In genomic region chr4:55175779-55176231, GRCh38 we compare ENCODE assay signal across 11 cellular contexts. TPM values are rescaled to one million over a fixed set of nuclear protein-coding genes. Genes with fewer than 3 reads are reported as not detected.
DNase-seq lines count a peak whose midpoint lies in the region; ATAC-seq and TF ChIP-seq lines count a peak whose summit lies in the region.
"Had no signal": no experiment of that assay in that cellular context is flagged by ENCODE, and none has a peak within 500 bp of the region (broad histone marks: within the 10 kb centered on the region; RNA-seq: fewer than 3 reads in every experiment).

No MANE protein-coding gene starts in this region.

- no peak overlapping the region for H3K27ac ChIP-seq in H9 (ENCODE audit: insufficient read length, low read depth, low read length)
- H3K27ac ChIP-seq: tibial nerve had no signal

- H4K91ac ChIP-seq in H9 (ENCODE audit: insufficient read length, low read depth, low read length) = no peak overlapping the region

- H3K9me3 Mint-ChIP-seq in H9 = peaks cover 0 to 3% of the 10 kb centered on the region in 2 experiments; a peak in 3 of 5 replicates

- H3K14ac ChIP-seq in H9 (ENCODE audit: insufficient read depth, low read length) = no peak overlapping the region

- no peaks in the 10 kb centered on the region for H3K79me1 ChIP-seq in H9 (ENCODE audit: insufficient read depth, low read depth, low read length, poor library complexity, severe bottlenecking)

- peak overlapping the region; percentile 13 for H3K4me2 ChIP-seq in H9 (ENCODE audit: insufficient read depth, insufficient read length, low read length)
- peak overlapping the region; percentile 32 for H3K4me2 ChIP-seq in skeletal muscle satellite cell (ENCODE audit: low read length)

- H3T11ph ChIP-seq in H9 (ENCODE audit: low read length) = no peak overlapping the region

- H2BK5ac ChIP-seq in H9 (ENCODE audit: insufficient read length, low read length) = no peak overlapping the region

- H3K9ac ChIP-seq in H9 (ENCODE audit: extremely low read depth, insufficient read length, low read length) = no peak overlapping the region
- H3K9ac ChIP-seq in skeletal muscle satellite cell (ENCODE audit: low read depth, low read length) = no peak overlapping the region

- H3K56ac ChIP-seq in H9 (ENCODE audit: insufficient read length, low read depth, low read length) = no peak overlapping the region

- H3K36me3 Mint-ChIP-seq in H9 (ENCODE audit: insufficient read depth in 1 of 3, low read depth in 3 of 3) = peaks cover 0 to 9% (median 7%) of the 10 kb centered on the region in 3 experiments; a peak in 4 of 7 replicates
- H3K36me3 Mint-ChIP-seq: activated naive CD8-positive, alpha-beta T cell had no signal

- no peak overlapping the region for H2BK120ac ChIP-seq in H9 (ENCODE audit: low read depth, low read length, poor library complexity, severe bottlenecking)

- H3K4me3 ChIP-seq in fibroblast of pulmonary artery (replicated peaks; ENCODE audit: low read depth, low read length) (peak overlapping the region; percentile 36), skeletal muscle satellite cell (ENCODE audit: low read length) (peak overlapping the region; percentile 2)
- H3K4me3 ChIP-seq: tibial nerve had no signal

- H2AFZ ChIP-seq in H9 (ENCODE audit: low read length) = no peak overlapping the region

- no peaks in the 10 kb centered on the region for H3K23me2 ChIP-seq in H9 (ENCODE audit: insufficient read length, low read depth, low read length, poor library complexity, severe bottlenecking)

- no peaks in the 10 kb centered on the region for H3K79me2 ChIP-seq in H9 (ENCODE audit: insufficient read depth, low read length)

- H3K4me3 Mint-ChIP-seq in H9 = no peak overlapping the region
- H3K4me3 Mint-ChIP-seq: activated naive CD8-positive, alpha-beta T cell had no signal

- H4K20me1 ChIP-seq in H9 (ENCODE audit: control insufficient read depth, insufficient read depth, insufficient read length) = no peaks in the 10 kb centered on the region

- no peak overlapping the region for H3K18ac ChIP-seq in H9 (ENCODE audit: insufficient read length, low read depth, low read length)

- no CpG with 5 or more reads among the region's 5 CpGs for WGBS in H9 (ENCODE audit: extremely low coverage, insufficient read length, low lambda C conversion rate)

- H3K23ac ChIP-seq in H9 (ENCODE audit: insufficient read length, low read depth, low read length) = no peak overlapping the region

- no peak overlapping the region for H2BK20ac ChIP-seq in H9 (ENCODE audit: low read depth, low read length, poor library complexity, severe bottlenecking)

- H3K9me3 ChIP-seq in H9 (ENCODE audit: control insufficient read depth, low read depth, low read length) (no peaks in the 10 kb centered on the region), skeletal muscle satellite cell (replicated peaks; ENCODE audit: low read length) (no peaks in the 10 kb centered on the region)
- H3K9me3 ChIP-seq: tibial nerve had no signal

- peak overlapping the region in 2 of 3 experiments; percentile 3 to 65; a peak in 3 of 7 replicates for H3K27ac Mint-ChIP-seq in H9
- H3K27ac Mint-ChIP-seq: activated naive CD8-positive, alpha-beta T cell had no signal

- no peaks in the 10 kb centered on the region for H3K27me3 ChIP-seq in H9 (ENCODE audit: insufficient read depth, low read length)
- H3K27me3 ChIP-seq in skeletal muscle satellite cell (ENCODE audit: control insufficient read depth, insufficient read depth, low read length) = no peaks in the 10 kb centered on the region
- H3K27me3 ChIP-seq: tibial nerve had no signal

- DNase-seq in H9 (no peak), fibroblast of pulmonary artery (ENCODE audit: low read depth) (peak; percentile 73), GM13976 (ENCODE audit: low spot score) (no peak), NCI-H345 (lab: John Stamatoyannopoulos, UW) (no peak)
- DNase-seq: DMS79, NCI-H524 had no signal

- H4K5ac ChIP-seq in H9 (ENCODE audit: insufficient read length, low read depth, low read length) = no peak overlapping the region

- H2AK5ac ChIP-seq in H9 (ENCODE audit: insufficient read length, low read length) = no peak overlapping the region

- peak; percentile 84 for ATAC-seq in SK-N-SH treated with all-trans-retinoic acid at 6 μM for 48 hours
- no peak for ATAC-seq in HG02981 (IDR thresholded peaks at IDR 0.05; ENCODE audit: unreplicated experiment)

- in situ Hi-C loops in GM13976 (cut with MboI; ENCODE audit: low sequenced_read_pairs, unreplicated experiment) = no loop called here

- H3K4me1 Mint-ChIP-seq in H9 = peaks cover 24 to 36% of the 10 kb centered on the region in 2 experiments

- H3K36me3 ChIP-seq in skeletal muscle satellite cell (ENCODE audit: insufficient read depth, low read length) = no peaks in the 10 kb centered on the region
- H3K36me3 ChIP-seq: tibial nerve had no signal

- no peaks in the 10 kb centered on the region for H3K27me3 Mint-ChIP-seq in H9 (ENCODE audit: low read depth)
- H3K27me3 Mint-ChIP-seq: activated naive CD8-positive, alpha-beta T cell had no signal

- no peak overlapping the region for H3K4ac ChIP-seq in H9 (ENCODE audit: low read depth, low read length)

- no peak overlapping the region for H2BK15ac ChIP-seq in H9 (ENCODE audit: low read depth, low read length)

- H3K4me1 ChIP-seq in H9 (ENCODE audit: insufficient read depth, low read length) (peaks cover 7% of the 10 kb centered on the region; the same call in 1 of the 2 replicates), skeletal muscle satellite cell (ENCODE audit: control insufficient read depth, insufficient read depth, low read length) (peaks cover 43% of the 10 kb centered on the region)
- H3K4me1 ChIP-seq: tibial nerve had no signal

- no peak for TF ChIP-seq CTCF in H9 (conservative IDR thresholded peaks at IDR 0.05)
- no peak for TF ChIP-seq CTCF in fibroblast of pulmonary artery (IDR thresholded peaks at IDR 0.05; ENCODE audit: low read length, missing control alignments)
- no peak for TF ChIP-seq CTCF in GM13976 (IDR thresholded peaks at IDR 0.05; ENCODE audit: borderline replicate concordance, control extremely low read depth, extremely low read depth, insufficient read depth, missing control alignments)

- H2BK12ac ChIP-seq in H9 (ENCODE audit: insufficient read length, low read depth, low read length) = no peak overlapping the region

- no peak overlapping the region for H4K8ac ChIP-seq in H9 (replicated peaks; ENCODE audit: insufficient read length, low read depth, low read length)

TF ChIP-seq in SK-N-SH treated with all-trans-retinoic acid at 6 μM for 48 hours, 23 proteins besides CTCF, POLR2A, EP300 and RAD21:
- no peak for TF ChIP-seq ZC3H10 (CRISPR knock-in tag; IDR thresholded peaks at IDR 0.05)
- TF ChIP-seq, protein P1, sequence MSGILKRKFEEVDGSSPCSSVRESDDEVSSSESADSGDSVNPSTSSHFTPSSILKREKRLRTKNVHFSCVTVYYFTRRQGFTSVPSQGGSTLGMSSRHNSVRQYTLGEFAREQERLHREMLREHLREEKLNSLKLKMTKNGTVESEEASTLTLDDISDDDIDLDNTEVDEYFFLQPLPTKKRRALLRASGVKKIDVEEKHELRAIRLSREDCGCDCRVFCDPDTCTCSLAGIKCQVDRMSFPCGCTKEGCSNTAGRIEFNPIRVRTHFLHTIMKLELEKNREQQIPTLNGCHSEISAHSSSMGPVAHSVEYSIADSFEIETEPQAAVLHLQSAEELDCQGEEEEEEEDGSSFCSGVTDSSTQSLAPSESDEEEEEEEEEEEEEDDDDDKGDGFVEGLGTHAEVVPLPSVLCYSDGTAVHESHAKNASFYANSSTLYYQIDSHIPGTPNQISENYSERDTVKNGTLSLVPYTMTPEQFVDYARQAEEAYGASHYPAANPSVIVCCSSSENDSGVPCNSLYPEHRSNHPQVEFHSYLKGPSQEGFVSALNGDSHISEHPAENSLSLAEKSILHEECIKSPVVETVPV (CRISPR knock-in tag; IDR thresholded peaks at IDR 0.05) = no peak
- no peak for TF ChIP-seq ZNF70 (CRISPR knock-in tag; IDR thresholded peaks at IDR 0.05)
- TF ChIP-seq OSR1 (CRISPR knock-in tag; IDR thresholded peaks at IDR 0.05) = no peak
- TF ChIP-seq TCF4 (CRISPR knock-in tag; IDR thresholded peaks at IDR 0.05; ENCODE audit: borderline replicate concordance) = no peak
- no peak for TF ChIP-seq SNAI2 (CRISPR knock-in tag; IDR thresholded peaks at IDR 0.05)
- TF ChIP-seq, protein P2, sequence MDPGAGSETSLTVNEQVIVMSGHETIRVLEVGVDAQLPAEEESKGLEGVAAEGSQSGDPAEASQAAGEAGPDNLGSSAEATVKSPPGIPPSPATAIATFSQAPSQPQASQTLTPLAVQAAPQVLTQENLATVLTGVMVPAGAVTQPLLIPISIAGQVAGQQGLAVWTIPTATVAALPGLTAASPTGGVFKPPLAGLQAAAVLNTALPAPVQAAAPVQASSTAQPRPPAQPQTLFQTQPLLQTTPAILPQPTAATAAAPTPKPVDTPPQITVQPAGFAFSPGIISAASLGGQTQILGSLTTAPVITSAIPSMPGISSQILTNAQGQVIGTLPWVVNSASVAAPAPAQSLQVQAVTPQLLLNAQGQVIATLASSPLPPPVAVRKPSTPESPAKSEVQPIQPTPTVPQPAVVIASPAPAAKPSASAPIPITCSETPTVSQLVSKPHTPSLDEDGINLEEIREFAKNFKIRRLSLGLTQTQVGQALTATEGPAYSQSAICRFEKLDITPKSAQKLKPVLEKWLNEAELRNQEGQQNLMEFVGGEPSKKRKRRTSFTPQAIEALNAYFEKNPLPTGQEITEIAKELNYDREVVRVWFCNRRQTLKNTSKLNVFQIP (CRISPR knock-in tag; IDR thresholded peaks at IDR 0.05; ENCODE audit: borderline replicate concordance, low read depth) = no peak

RNA-seq across cellular contexts. Expression of gene KDR, which starts 50.4 kb away (rescaled TPM):
- total RNA-seq in H9 (2021) = 48.2 and 51.4 TPM in 2 replicates
- 3.5 and 105 TPM in 2 replicates for total RNA-seq in skeletal muscle satellite cell (2012; rRNA removed)
